ENCODE assay signal across 11 cellular contexts in the genomic region with DNA sequence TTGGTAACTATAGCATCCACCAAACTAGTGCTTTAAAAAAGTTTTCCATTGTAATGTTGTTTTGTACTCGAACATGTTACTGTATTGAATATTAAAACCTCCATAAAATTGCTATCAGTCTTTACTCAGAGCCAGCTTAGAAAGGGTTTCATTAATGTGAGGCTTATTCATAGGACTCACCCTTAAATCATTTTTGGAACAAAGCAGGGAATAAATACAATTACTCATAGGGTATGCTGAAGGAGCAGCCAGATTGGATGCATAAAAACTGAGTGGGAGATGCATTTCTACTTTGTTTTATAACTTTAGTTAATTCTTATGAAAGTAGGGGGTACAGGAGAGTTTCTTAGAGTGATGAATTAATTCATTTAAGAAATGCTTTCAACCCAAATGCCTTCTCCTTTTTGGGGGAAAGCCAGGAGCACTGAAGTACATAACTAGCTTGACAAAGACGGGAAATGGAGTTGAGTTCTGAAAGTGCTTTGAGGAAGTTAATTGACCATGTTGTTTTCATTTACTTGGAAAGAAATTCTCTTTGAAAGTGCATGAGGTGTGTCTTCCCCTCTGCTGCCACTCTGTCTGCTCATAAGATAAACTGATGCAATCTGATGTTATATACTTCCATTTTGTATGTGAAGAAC.
DNase-seq lines count a peak whose midpoint lies in the region; ATAC-seq and TF ChIP-seq lines count a peak whose summit lies in the region.
"Had no signal": no experiment of that assay in that cellular context is flagged by ENCODE, and none has a peak within 500 bp of the region (broad histone marks: within the 10 kb centered on the region; RNA-seq: fewer than 3 reads in every experiment).

No MANE protein-coding gene starts in this region.

- H2AFZ ChIP-seq in mammary epithelial cell (ENCODE audit: low read depth, low read length) (no peak overlapping the region), OCI-LY7 (ENCODE audit: low read length) (no peak overlapping the region), hepatocyte (no peak overlapping the region)

- TF ChIP-seq CTCF in MCF 10A (IDR thresholded peaks at IDR 0.05; ENCODE audit: unreplicated experiment) = no peak
- TF ChIP-seq CTCF in mammary epithelial cell (conservative IDR thresholded peaks at IDR 0.05 in 1 of 2, IDR thresholded peaks at IDR 0.05 in 1 of 2; ENCODE audit: extremely low read depth in 1 of 2, insufficient read depth in 1 of 2, low read depth in 1 of 2, low read length in 2 of 2) = no peak
- no peak for TF ChIP-seq CTCF in OCI-LY7 (conservative IDR thresholded peaks at IDR 0.05; ENCODE audit: low read length)
- TF ChIP-seq CTCF in hepatocyte (IDR thresholded peaks at IDR 0.05; ENCODE audit: poor library complexity) = no peak
- no peak for TF ChIP-seq CTCF in thyroid gland (IDR thresholded peaks at IDR 0.05)

- H3K4me1 ChIP-seq in mammary epithelial cell (ENCODE audit: insufficient read depth, low read length) (no peaks in the 10 kb centered on the region), OCI-LY7 (ENCODE audit: insufficient read depth, low read length, poor library complexity, severe bottlenecking) (peaks cover 23% of the 10 kb centered on the region), hepatocyte (ENCODE audit: insufficient read depth) (no peaks in the 10 kb centered on the region), thyroid gland (peaks cover 20 to 25% of the 10 kb centered on the region in 2 donors)

- H3K27ac ChIP-seq in mammary epithelial cell (ENCODE audit: insufficient read depth, low read depth, low read length) = no peak overlapping the region
- no peak overlapping the region for H3K27ac ChIP-seq in OCI-LY7 (ENCODE audit: low read depth, low read length, poor library complexity, severe bottlenecking)
- H3K27ac ChIP-seq in hepatocyte = peak overlapping the region; percentile 42
- H3K27ac ChIP-seq in thyroid gland = peak overlapping the region; percentile 46 to 83 (median 81)

- H3K4me3 ChIP-seq in mammary epithelial cell (replicated peaks in 1 of 3; ENCODE audit: insufficient read depth in 1 of 3, low read depth in 2 of 3, low read length in 3 of 3) (no peak overlapping the region), OCI-LY7 (ENCODE audit: low read depth, low read length, poor library complexity, severe bottlenecking) (no peak overlapping the region), hepatocyte (no peak overlapping the region), thyroid gland (replicated peaks in 1 of 3) (no peak overlapping the region)

- no peak for ATAC-seq in activated T-cell treated with anti-CD3 and anti-CD28 coated beads, Interleukin-2, amount 50 U/mL, for 4 hours
- ATAC-seq in GM21360 (IDR thresholded peaks at IDR 0.05; ENCODE audit: unreplicated experiment) = no peak
- ATAC-seq: activated naive CD4-positive, alpha-beta T cell treated with anti-CD3 and anti-CD28 coated beads, Interleukin-2, amount 50 U/mL, for 72 hours had no signal

- intact Hi-C loops in MCF 10A (cut with micrococcal nuclease) = no loop called here
- intact Hi-C loops in mammary epithelial cell (cut with micrococcal nuclease) = no loop called here
- intact Hi-C loops in OCI-LY7 (cut with micrococcal nuclease; ENCODE audit: unreplicated experiment) = no loop called here
- intact Hi-C loops in thyroid gland (cut with DNase I) = no loop called here

- H3K36me3 Mint-ChIP-seq in MCF 10A (ENCODE audit: insufficient read depth, unreplicated experiment) = peaks cover 3% of the 10 kb centered on the region
- no peaks in the 10 kb centered on the region for H3K36me3 Mint-ChIP-seq in activated T-cell treated with anti-CD3 and anti-CD28 coated beads, Interleukin-2, amount 50 U/mL, for 4 hours (ENCODE audit: insufficient read depth)
- H3K36me3 Mint-ChIP-seq: activated naive CD4-positive, alpha-beta T cell treated with anti-CD3 and anti-CD28 coated beads, Interleukin-2, amount 50 U/mL, for 72 hours had no signal

- H3K4me1 Mint-ChIP-seq in MCF 10A (ENCODE audit: insufficient read depth, unreplicated experiment) = peaks cover 13% of the 10 kb centered on the region
- peaks cover 2% of the 10 kb centered on the region for H3K4me1 Mint-ChIP-seq in activated T-cell treated with anti-CD3 and anti-CD28 coated beads, Interleukin-2, amount 50 U/mL, for 4 hours (ENCODE audit: low read depth)

- CTCF ChIA-PET in MCF 10A (lab: Yijun Ruan, JAX) (interaction anchor here (0.6 to 1.0 kb wide), 4 partner anchors 9 to 1326 kb away, joined by 3 to 6 read pairs (median 4); no protein-coding TSS in a partner anchor), mammary epithelial cell (lab: Charles Lee; ENCODE audit: low non-redundant PET) (no interaction called here), OCI-LY7 (lab: Charles Lee; ENCODE audit: unreplicated experiment) (interaction anchor here (0.6 to 1.1 kb wide), 2 partner anchors 20 to 150 kb away, joined by 3 read pairs; no protein-coding TSS in a partner anchor)

- no peak overlapping the region for H3K4me3 Mint-ChIP-seq in MCF 10A (ENCODE audit: unreplicated experiment)
- no peak overlapping the region for H3K4me3 Mint-ChIP-seq in activated T-cell treated with anti-CD3 and anti-CD28 coated beads, Interleukin-2, amount 50 U/mL, for 4 hours

- H3K36me3 ChIP-seq in mammary epithelial cell (ENCODE audit: insufficient read depth, low read length) (no peaks in the 10 kb centered on the region), OCI-LY7 (ENCODE audit: insufficient read depth, low read length) (no peaks in the 10 kb centered on the region), hepatocyte (replicated peaks; ENCODE audit: insufficient read depth, low read depth) (no peaks in the 10 kb centered on the region), thyroid gland (no peaks in the 10 kb centered on the region)

- H3K79me2 ChIP-seq in mammary epithelial cell (ENCODE audit: insufficient read depth, low read length) (no peaks in the 10 kb centered on the region), OCI-LY7 (ENCODE audit: insufficient read depth, low read depth, low read length) (no peaks in the 10 kb centered on the region), hepatocyte (no peaks in the 10 kb centered on the region)

- H3K4me2 ChIP-seq in mammary epithelial cell (ENCODE audit: insufficient read depth, low read depth, low read length) (no peak overlapping the region), OCI-LY7 (ENCODE audit: low read length) (peak overlapping the region; percentile 1), hepatocyte (no peak overlapping the region)

- H3K27me3 Mint-ChIP-seq in MCF 10A (ENCODE audit: insufficient read depth, unreplicated experiment) = no peaks in the 10 kb centered on the region
- peaks cover 6% of the 10 kb centered on the region for H3K27me3 Mint-ChIP-seq in activated T-cell treated with anti-CD3 and anti-CD28 coated beads, Interleukin-2, amount 50 U/mL, for 4 hours (ENCODE audit: low read depth)

- in situ Hi-C loops in mammary epithelial cell (cut with MboI; ENCODE audit: low sequenced_read_pairs in 2 of 2) = no loop called here

- no peak for TF ChIP-seq POLR2A in thyroid gland (IDR thresholded peaks at IDR 0.05)

- BruUV-seq in MCF 10A (replicated peaks; lab: Mats Ljungman, UMichigan) = no TSS peak
- no TSS peak for BruUV-seq in mammary epithelial cell (replicated peaks; lab: Mats Ljungman, UMichigan)
- BruUV-seq in OCI-LY7 (replicated peaks; lab: Mats Ljungman, UMichigan) = TSS peak; percentile 0

- dilution Hi-C loops in mammary epithelial cell (cut with HindIII; ENCODE audit: low sequenced_read_pairs) = loop anchor here (25.0 kb wide), 1 partner anchor 90 kb away; a partner anchor contains a TSS

- 66% methylated on average over 2 of the region's 2 CpGs for WGBS in mammary epithelial cell (ENCODE audit: low coverage, missing lambda C conversion rate)
- WGBS in hepatocyte (ENCODE audit: low lambda C conversion rate, missing lambda C conversion rate) = 71% methylated on average over 2 of the region's 2 CpGs
- 32 to 35% methylated on average over 2 of the region's 2 CpGs for WGBS in thyroid gland, 2 donors

- H3K9me3 ChIP-seq in mammary epithelial cell (replicated peaks; ENCODE audit: insufficient read depth, low read length) = no peaks in the 10 kb centered on the region
- H3K9me3 ChIP-seq in OCI-LY7 (ENCODE audit: low read length) = no peaks in the 10 kb centered on the region
- H3K9me3 ChIP-seq in hepatocyte (ENCODE audit: low read depth) = no peaks in the 10 kb centered on the region
- no peaks in the 10 kb centered on the region for H3K9me3 ChIP-seq in thyroid gland

- H3K9me3 Mint-ChIP-seq in MCF 10A (ENCODE audit: unreplicated experiment) = no peaks in the 10 kb centered on the region
- no peaks in the 10 kb centered on the region for H3K9me3 Mint-ChIP-seq in activated T-cell treated with anti-CD3 and anti-CD28 coated beads, Interleukin-2, amount 50 U/mL, for 4 hours
- H3K9me3 Mint-ChIP-seq: activated naive CD4-positive, alpha-beta T cell treated with anti-CD3 and anti-CD28 coated beads, Interleukin-2, amount 50 U/mL, for 72 hours had no signal

- POLR2A ChIA-PET in MCF 10A (lab: Yijun Ruan, JAX) (interaction anchor here (0.7 to 2.1 kb wide), 2 partner anchors 11 to 43 kb away, joined by 4 to 5 read pairs; no protein-coding TSS in a partner anchor), OCI-LY7 (lab: Charles Lee) (interaction anchor here (0.6 to 2.7 kb wide), 12 partner anchors 11 to 519 kb away, joined by 3 to 11 read pairs (median 3); no protein-coding TSS in a partner anchor)

- no peak overlapping the region for H3K9ac ChIP-seq in mammary epithelial cell (ENCODE audit: insufficient read depth, low read length)

- no peaks in the 10 kb centered on the region for H4K20me1 ChIP-seq in mammary epithelial cell (ENCODE audit: insufficient read depth, low read length)
- H4K20me1 ChIP-seq in OCI-LY7 (ENCODE audit: insufficient read depth, low read length) = no peaks in the 10 kb centered on the region
- H4K20me1 ChIP-seq in hepatocyte (ENCODE audit: insufficient read depth, poor library complexity, severe bottlenecking) = no peaks in the 10 kb centered on the region

- no peaks in the 10 kb centered on the region for H3K27me3 ChIP-seq in mammary epithelial cell (ENCODE audit: insufficient read depth, low read length)
- H3K27me3 ChIP-seq in hepatocyte = no peaks in the 10 kb centered on the region
- H3K27me3 ChIP-seq in thyroid gland = no peaks in the 10 kb centered on the region

- H3K27ac Mint-ChIP-seq in MCF 10A (ENCODE audit: low read depth, unreplicated experiment) = peak overlapping the region; percentile 3
- H3K27ac Mint-ChIP-seq: activated naive CD4-positive, alpha-beta T cell treated with anti-CD3 and anti-CD28 coated beads, Interleukin-2, amount 50 U/mL, for 72 hours had no signal

- no peak for DNase-seq in MCF 10A (ENCODE audit: unreplicated experiment)
- DNase-seq in mammary epithelial cell = no peak
- peak; percentile 70 for DNase-seq in OCI-LY7 (ENCODE audit: low spot score)
- DNase-seq in hepatocyte (ENCODE audit: low spot score) = peak; percentile 10
- DNase-seq in thyroid gland = peak; percentile 33 to 45
- no peak for DNase-seq in activated effector memory CD4-positive, alpha-beta T cell treated with Interleukin-2 at 50 U/mL for 16 hours
- no peak for DNase-seq in activated T-cell treated with anti-CD3 and anti-CD28 coated beads, Interleukin-2, amount 50 U/mL, for 4 hours
- DNase-seq: NCI-H510A; stimulated activated CD4-positive, alpha-beta T cell treated with anti-CD3 and anti-CD28 coated beads, Interleukin-1b, Interleukin-23, amount 100 ng/mL, for 48 hours had no signal

- H3K9me2 ChIP-seq in OCI-LY7 (ENCODE audit: insufficient read depth, low read length) (no peaks in the 10 kb centered on the region; the same call in 1 of the 2 replicates), hepatocyte (replicated peaks; ENCODE audit: insufficient read depth) (no peaks in the 10 kb centered on the region)

Comparison
In these comparisons a context has a peak if more than half of its experiments do, and no peak if none do; other contexts are left out.
1. DNase-seq: peak in OCI-LY7 (single experiment), hepatocyte (single experiment) and thyroid gland (2 of 2); none in MCF 10A (single experiment), mammary epithelial cell (single experiment), activated effector memory CD4-positive, alpha-beta T cell treated with Interleukin-2 at 50 U/mL for 16 hours (single experiment) and activated T-cell treated with anti-CD3 and anti-CD28 coated beads, Interleukin-2, amount 50 U/mL, for 4 hours (single experiment).
2. H3K27ac ChIP-seq: peak in hepatocyte (single experiment) and thyroid gland (3 of 3); none in mammary epithelial cell (single experiment) and OCI-LY7 (single experiment).